In the genomic region with DNA sequence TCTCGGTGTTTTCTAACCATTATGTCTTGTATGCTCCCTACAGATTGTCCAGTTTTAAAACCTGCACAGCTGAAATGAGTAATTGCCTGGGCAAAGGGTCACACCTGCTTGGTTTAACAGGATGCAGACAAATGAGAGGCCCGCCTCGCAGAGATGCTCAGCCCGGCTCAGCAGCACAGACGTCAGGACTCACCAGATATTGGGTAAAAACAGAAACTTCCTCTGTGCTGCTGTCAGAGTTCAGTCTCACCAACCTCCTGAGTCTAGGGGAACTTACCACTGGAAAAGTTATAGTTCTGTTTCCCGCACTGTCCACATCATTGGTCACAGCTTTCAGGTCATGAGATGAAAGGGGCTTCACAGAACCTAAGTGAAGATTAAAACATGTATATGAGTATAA, we compare ENCODE assay signal across 17 cellular contexts.
A peak's percentile ranks its signal among the peaks of the same experiment; 100 is the strongest.
DNase-seq lines count a peak whose midpoint lies in the region; ATAC-seq and TF ChIP-seq lines count a peak whose summit lies in the region.
"Had no signal": no experiment of that assay in that cellular context is flagged by ENCODE, and none has a peak within 500 bp of the region (broad histone marks: within the 10 kb centered on the region; RNA-seq: fewer than 3 reads in every experiment).

No MANE protein-coding gene starts in this region.

- H3K9me3 ChIP-seq in CD8-positive, alpha-beta T cell (ENCODE audit: low read length) = no peaks in the 10 kb centered on the region
- H3K9me3 ChIP-seq in T-helper 17 cell (ENCODE audit: control insufficient read depth, low read length, poor library complexity, severe bottlenecking) (no peaks in the 10 kb centered on the region), esophagus muscularis mucosa (no peaks in the 10 kb centered on the region)
- H3K9me3 ChIP-seq: BE2C, SK-N-SH had no signal

- no peak overlapping the region for H3K27ac ChIP-seq in CD8-positive, alpha-beta T cell (ENCODE audit: low read depth, low read length)
- H3K27ac ChIP-seq in esophagus muscularis mucosa (replicated peaks in 1 of 4) = no peak overlapping the region

- H3K4me3 ChIP-seq in CD8-positive, alpha-beta T cell (ENCODE audit: low read depth, low read length) = no peak overlapping the region
- H3K4me3 ChIP-seq in skeletal muscle cell (ENCODE audit: low read depth, low read length) (no peak overlapping the region), esophagus muscularis mucosa (no peak overlapping the region)

- no peak for TF ChIP-seq EP300 in esophagus muscularis mucosa (IDR thresholded peaks at IDR 0.05)

- no peaks in the 10 kb centered on the region for H3K9me3 Mint-ChIP-seq in CD8-positive, alpha-beta T cell
- H3K9me3 Mint-ChIP-seq in memory B cell (no peaks in the 10 kb centered on the region), endothelial cell (ENCODE audit: unreplicated experiment) (no peaks in the 10 kb centered on the region)
- H3K9me3 Mint-ChIP-seq: H9 had no signal

- H3K4me1 Mint-ChIP-seq in CD8-positive, alpha-beta T cell (ENCODE audit: low read depth) = peaks cover 16% of the 10 kb centered on the region
- H3K4me1 Mint-ChIP-seq in T-helper 17 cell = peaks cover 13% of the 10 kb centered on the region
- H3K4me1 Mint-ChIP-seq in memory B cell = peaks cover 15% of the 10 kb centered on the region
- H3K4me1 Mint-ChIP-seq in endothelial cell (ENCODE audit: unreplicated experiment) = peaks cover 13% of the 10 kb centered on the region
- H3K4me1 Mint-ChIP-seq: H9 had no signal

- peak overlapping the region; percentile 25 for H3K27ac Mint-ChIP-seq in CD8-positive, alpha-beta T cell
- H3K27ac Mint-ChIP-seq in T-helper 17 cell = no peak overlapping the region
- peak overlapping the region; percentile 76 for H3K27ac Mint-ChIP-seq in memory B cell
- no peak overlapping the region for H3K27ac Mint-ChIP-seq in endothelial cell (ENCODE audit: unreplicated experiment)
- H3K27ac Mint-ChIP-seq: activated naive CD8-positive, alpha-beta T cell; H9 had no signal

- POLR2A ChIA-PET in CD8-positive, alpha-beta T cell (lab: Charles Lee) = no interaction called here

- CTCF ChIA-PET in CD8-positive, alpha-beta T cell (lab: Charles Lee) = interaction anchor here (0.9 to 2.1 kb wide), 2 partner anchors 12 to 316 kb away, joined by 3 to 7 read pairs; partner anchors contain the start of gene SNX18

- no peak overlapping the region for H3K4me3 Mint-ChIP-seq in CD8-positive, alpha-beta T cell
- H3K4me3 Mint-ChIP-seq in T-helper 17 cell = no peak overlapping the region
- no peak overlapping the region for H3K4me3 Mint-ChIP-seq in memory B cell
- H3K4me3 Mint-ChIP-seq in endothelial cell (ENCODE audit: unreplicated experiment) = no peak overlapping the region
- H3K4me3 Mint-ChIP-seq: activated naive CD8-positive, alpha-beta T cell; H9 had no signal

- no peaks in the 10 kb centered on the region for H3K4me1 ChIP-seq in CD8-positive, alpha-beta T cell (ENCODE audit: insufficient read depth, low read length)
- peaks cover 0 to 6% (median 0%) of the 10 kb centered on the region in 4 donors for H3K4me1 ChIP-seq in esophagus muscularis mucosa
- H3K4me1 ChIP-seq: BE2C had no signal

- TF ChIP-seq POLR2A in esophagus muscularis mucosa (IDR thresholded peaks at IDR 0.05; ENCODE audit: low read depth) = no peak

- H3K27me3 ChIP-seq in CD8-positive, alpha-beta T cell (ENCODE audit: insufficient read depth, low read length) = no peaks in the 10 kb centered on the region
- H3K27me3 ChIP-seq in esophagus muscularis mucosa = no peaks in the 10 kb centered on the region
- H3K27me3 ChIP-seq: BE2C had no signal

- H3K36me3 Mint-ChIP-seq in CD8-positive, alpha-beta T cell = no peaks in the 10 kb centered on the region
- peaks cover 3% of the 10 kb centered on the region for H3K36me3 Mint-ChIP-seq in T-helper 17 cell (ENCODE audit: low read depth)
- no peaks in the 10 kb centered on the region for H3K36me3 Mint-ChIP-seq in memory B cell
- no peaks in the 10 kb centered on the region for H3K36me3 Mint-ChIP-seq in endothelial cell (ENCODE audit: low read depth, unreplicated experiment)
- H3K36me3 Mint-ChIP-seq: activated naive CD8-positive, alpha-beta T cell had no signal

- H3K27me3 Mint-ChIP-seq in CD8-positive, alpha-beta T cell (ENCODE audit: low read depth) = no peaks in the 10 kb centered on the region
- peaks cover 3% of the 10 kb centered on the region for H3K27me3 Mint-ChIP-seq in T-helper 17 cell
- H3K27me3 Mint-ChIP-seq in memory B cell = no peaks in the 10 kb centered on the region
- H3K27me3 Mint-ChIP-seq in endothelial cell (ENCODE audit: unreplicated experiment) = no peaks in the 10 kb centered on the region
- H3K27me3 Mint-ChIP-seq: activated naive CD8-positive, alpha-beta T cell had no signal

- ATAC-seq in CD8-positive, alpha-beta T cell = no peak
- ATAC-seq in T-helper 17 cell = peak; percentile 67
- ATAC-seq in memory B cell (ENCODE audit: low read depth) = peak; percentile 92
- no peak for ATAC-seq in GM18498 (IDR thresholded peaks at IDR 0.05; ENCODE audit: unreplicated experiment)
- ATAC-seq: left colon had no signal

- intact Hi-C loops in CD8-positive, alpha-beta T cell (cut with DNase I, micrococcal nuclease) = no loop called here
- intact Hi-C loops in esophagus muscularis mucosa (cut with DNase I) = no loop called here

- WGBS in esophagus muscularis mucosa = 69% methylated on average over 6 of the region's 6 CpGs

- no peak for TF ChIP-seq CTCF in CD8-positive, alpha-beta T cell (IDR thresholded peaks at IDR 0.05)
- TF ChIP-seq CTCF in esophagus muscularis mucosa (IDR thresholded peaks at IDR 0.05) (no peak), endothelial cell (IDR thresholded peaks at IDR 0.05; ENCODE audit: unreplicated experiment) (no peak)

- DNase-seq in CD8-positive, alpha-beta T cell = no peak
- DNase-seq in T-helper 17 cell (no peak), memory B cell (ENCODE audit: low spot score in 2 of 2) (peak in 1 of 2 donors; percentile 13), skeletal muscle cell (ENCODE audit: low read depth) (peak; percentile 10), esophagus muscularis mucosa (ENCODE audit: extremely low spot score) (no peak), endothelial cell (ENCODE audit: low spot score) (no peak)
- DNase-seq: activated CD4-positive, alpha-beta T cell treated with anti-CD3 and anti-CD28 coated beads for 48 hours; activated T-cell treated with anti-CD3 and anti-CD28 coated beads, Interleukin-2, amount 50 U/mL, for 1 hour; BE2C; effector CD4-positive, alpha-beta T cell; H9; left colon; NCI-H187; OCI-M1; SK-N-SH had no signal

- no peaks in the 10 kb centered on the region for H3K36me3 ChIP-seq in CD8-positive, alpha-beta T cell (ENCODE audit: insufficient read depth, low read length)
- no peaks in the 10 kb centered on the region for H3K36me3 ChIP-seq in esophagus muscularis mucosa
- H3K36me3 ChIP-seq: BE2C had no signal

Comparison
In these comparisons a context has a peak if more than half of its experiments do, and no peak if none do; other contexts are left out.
1. ATAC-seq: peak in T-helper 17 cell (single experiment) and memory B cell (single experiment); none in CD8-positive, alpha-beta T cell (single experiment) and GM18498 (single experiment).
2. H3K27ac Mint-ChIP-seq: peak in CD8-positive, alpha-beta T cell (single experiment) and memory B cell (single experiment); none in T-helper 17 cell (single experiment) and endothelial cell (single experiment).